In genomic region chrX:114152801-114153200, GRCh38 we compare ENCODE assay signal across 21 cellular contexts.
DNase-seq lines count a peak whose midpoint lies in the region; ATAC-seq, FAIRE-seq and TF ChIP-seq lines count a peak whose summit lies in the region.
"Had no signal": no experiment of that assay in that cellular context is flagged by ENCODE, and none has a peak within 500 bp of the region (broad histone marks: within the 10 kb centered on the region; RNA-seq: fewer than 3 reads in every experiment).

No MANE protein-coding gene starts in this region.

- in situ Hi-C loops in HAP-1 (cut with MboI; ENCODE audit: low sequenced_read_pairs), result no loop called here

- DNase-seq in A549 (ENCODE audit: low read depth in 1 of 2, low spot score in 1 of 2) (no peak), HAP-1 (ENCODE audit: low spot score in 2 of 2) (peak; percentile 26 to 100), PC-9 (no peak), smooth muscle cell (lab: John Stamatoyannopoulos, UW; ENCODE audit: unreplicated experiment) (no peak), neuronal stem cell (ENCODE audit: low spot score) (no peak)
- no peak for DNase-seq in activated CD4-positive, alpha-beta T cell treated with anti-CD3 and anti-CD28 coated beads, Interleukin-2, amount 50 U/mL, for 1 hour
- DNase-seq: AML-193; CD4-positive, alpha-beta T cell; CD8-positive, alpha-beta T cell; DMS 273 treated with DMSO at 0.1 percent for 48 hours; DMS153; DMS79; DND-41; GF-D8 had no signal

- H2BK15ac ChIP-seq in neuronal stem cell (ENCODE audit: low read length), result no peak overlapping the region

- intact Hi-C loops in PC-9 (cut with micrococcal nuclease; ENCODE audit: unreplicated experiment), result no loop called here

- FAIRE-seq in A549 (lab: Jason Lieb, UNC), result peak; percentile 84
- FAIRE-seq: G401.6, GM12891, GM19239 had no signal

- H3K27ac ChIP-seq in A549 (no peak overlapping the region), PC-9 (peak overlapping the region; percentile 38; the same call in 1 of the 2 replicates), smooth muscle cell (ENCODE audit: low read depth) (peak overlapping the region; percentile 87), neuronal stem cell (replicated peaks; ENCODE audit: low read length) (no peak overlapping the region)
- H3K27ac ChIP-seq: 22Rv1; BLaER1 treated with 17β-estradiol and CSF1 and Interleukin-3, amounts not matched to agents 10 nM and 100 nM; C4-2B had no signal

- TF ChIP-seq EP300 in A549 (IDR thresholded peaks at IDR 0.05), result no peak

- H2BK12ac ChIP-seq in neuronal stem cell (ENCODE audit: low read length), result no peak overlapping the region

- H3K4me2 ChIP-seq in A549, result no peak overlapping the region
- H3K4me2 ChIP-seq in PC-9, result no peak overlapping the region
- peak overlapping the region; percentile 12 for H3K4me2 ChIP-seq in smooth muscle cell
- H3K4me2 ChIP-seq in neuronal stem cell (ENCODE audit: insufficient read depth, low read length, poor library complexity, severe bottlenecking), result no peak overlapping the region
- H3K4me2 ChIP-seq: BLaER1 treated with 17β-estradiol and CSF1 and Interleukin-3, amounts not matched to agents 10 nM and 100 nM had no signal

- H2AFZ ChIP-seq in PC-9 (no peak overlapping the region), smooth muscle cell (ENCODE audit: low read depth) (peak overlapping the region; percentile 1), neuronal stem cell (ENCODE audit: low read length) (no peak overlapping the region)

- no peak overlapping the region for H3K4me3 ChIP-seq in A549
- no peak overlapping the region for H3K4me3 ChIP-seq in HAP-1
- no peak overlapping the region for H3K4me3 ChIP-seq in PC-9
- H3K4me3 ChIP-seq in smooth muscle cell, result no peak overlapping the region
- H3K4me3 ChIP-seq in neuronal stem cell (ENCODE audit: low read length in 2 of 2), result no peak overlapping the region
- H3K4me3 ChIP-seq: BLaER1 treated with 17β-estradiol and CSF1 and Interleukin-3, amounts not matched to agents 10 nM and 100 nM had no signal

- H3K9me3 ChIP-seq in A549 (no peaks in the 10 kb centered on the region), HAP-1 (no peaks in the 10 kb centered on the region), PC-9 (ENCODE audit: insufficient read depth, low read depth) (peaks cover 18% of the 10 kb centered on the region), smooth muscle cell (replicated peaks; ENCODE audit: low read depth) (no peaks in the 10 kb centered on the region), neuronal stem cell (replicated peaks in 1 of 2; ENCODE audit: control insufficient read depth in 2 of 2, insufficient read depth in 1 of 2, low read depth in 1 of 2, low read length in 2 of 2) (no peaks in the 10 kb centered on the region)

- TF ChIP-seq RAD21 in A549 (conservative IDR thresholded peaks at IDR 0.05 in 1 of 2, IDR thresholded peaks at IDR 0.05 in 1 of 2), result no peak

- no peak overlapping the region for H4K91ac ChIP-seq in neuronal stem cell (ENCODE audit: low read depth, low read length, poor library complexity)

- no TSS peak for BruUV-seq in PC-9 (replicated peaks; lab: Mats Ljungman, UMichigan)

- CTCF ChIA-PET in A549 (lab: Yijun Ruan, JAX), result no interaction called here
- CTCF ChIA-PET in PC-9 (lab: Charles Lee), result no interaction called here

- no peaks in the 10 kb centered on the region for H3K9me2 ChIP-seq in PC-9 (ENCODE audit: insufficient read depth)

- H4K8ac ChIP-seq in neuronal stem cell (ENCODE audit: low read depth, low read length), result no peak overlapping the region

- no peak for ATAC-seq in A549
- ATAC-seq in HG02678 (IDR thresholded peaks at IDR 0.05; ENCODE audit: unreplicated experiment), result no peak
- ATAC-seq: CD8-positive, alpha-beta T cell had no signal

- H4K20me1 ChIP-seq in PC-9 (ENCODE audit: insufficient read depth), result no peaks in the 10 kb centered on the region
- no peaks in the 10 kb centered on the region for H4K20me1 ChIP-seq in smooth muscle cell (ENCODE audit: low read depth)
- H4K20me1 ChIP-seq: BLaER1 treated with 17β-estradiol and CSF1 and Interleukin-3, amounts not matched to agents 10 nM and 100 nM had no signal

- no peak overlapping the region for H3K4ac ChIP-seq in neuronal stem cell (ENCODE audit: low read length)

- POLR2A ChIA-PET in A549 (lab: Yijun Ruan, JAX) (no interaction called here), PC-9 (lab: Charles Lee; ENCODE audit: unreplicated experiment) (no interaction called here)

- H3F3A ChIP-seq in PC-9 (ENCODE audit: insufficient read depth, low read depth) (no peaks in the 10 kb centered on the region; the same call in none of the 2 replicates), smooth muscle cell (ENCODE audit: low read depth) (peaks cover 7% of the 10 kb centered on the region)

- TF ChIP-seq POLR2A in A549 (IDR thresholded peaks at IDR 0.05; ENCODE audit: low read length), result no peak

- H3K18ac ChIP-seq in neuronal stem cell (ENCODE audit: low read length), result no peak overlapping the region

- H2BK5ac ChIP-seq in neuronal stem cell (ENCODE audit: low read length), result no peak overlapping the region

- 36% methylated on average over 1 of the region's 1 CpG for WGBS in A549 (ENCODE audit: missing lambda C conversion rate)
- 28% methylated on average over 1 of the region's 1 CpG for WGBS in smooth muscle cell (ENCODE audit: low lambda C conversion rate)
- no CpG with 5 or more reads among the region's 1 CpG for WGBS in neuronal stem cell (ENCODE audit: extremely low coverage in 2 of 2, insufficient read length in 2 of 2, insufficient replicate concordance in 1 of 2), 2 donors

- H3K79me2 ChIP-seq in PC-9 (ENCODE audit: low read depth), result no peaks in the 10 kb centered on the region
- no peaks in the 10 kb centered on the region for H3K79me2 ChIP-seq in smooth muscle cell (ENCODE audit: low read depth)

- H3K36me3 ChIP-seq in HAP-1 (replicated peaks) (no peaks in the 10 kb centered on the region), PC-9 (ENCODE audit: low read depth) (no peaks in the 10 kb centered on the region), smooth muscle cell (ENCODE audit: low read depth) (no peaks in the 10 kb centered on the region), neuronal stem cell (replicated peaks in 1 of 2; ENCODE audit: control insufficient read depth in 2 of 2, insufficient read depth in 2 of 2, low read length in 2 of 2) (no peaks in the 10 kb centered on the region)
- H3K36me3 ChIP-seq: BLaER1 treated with 17β-estradiol and CSF1 and Interleukin-3, amounts not matched to agents 10 nM and 100 nM had no signal

- no peak overlapping the region for H2AK5ac ChIP-seq in neuronal stem cell (ENCODE audit: low read depth, low read length)

- H3K27me3 ChIP-seq in HAP-1 (ENCODE audit: low read depth) (no peaks in the 10 kb centered on the region), PC-9 (ENCODE audit: insufficient read depth, low read depth) (no peaks in the 10 kb centered on the region), smooth muscle cell (ENCODE audit: low read depth) (no peaks in the 10 kb centered on the region), neuronal stem cell (ENCODE audit: control insufficient read depth in 3 of 3, insufficient read depth in 3 of 3, low read depth in 1 of 3, low read length in 3 of 3) (peaks cover 0 to 3% (median 0%) of the 10 kb centered on the region in 3 experiments)

- H3K9ac ChIP-seq in smooth muscle cell (ENCODE audit: low read depth) (no peak overlapping the region), neuronal stem cell (ENCODE audit: low read depth, low read length, poor library complexity) (no peak overlapping the region)
- H3K9ac ChIP-seq: BLaER1 treated with 17β-estradiol and CSF1 and Interleukin-3, amounts not matched to agents 10 nM and 100 nM had no signal

- TF ChIP-seq CTCF in A549 (IDR thresholded peaks at IDR 0.05) (no peak), PC-9 (conservative IDR thresholded peaks at IDR 0.05) (no peak), smooth muscle cell (IDR thresholded peaks at IDR 0.05; ENCODE audit: borderline replicate concordance, insufficient read depth, poor library complexity, severe bottlenecking) (no peak)

- no peak overlapping the region for H3K14ac ChIP-seq in neuronal stem cell (ENCODE audit: low read length)

- H2BK120ac ChIP-seq in neuronal stem cell (ENCODE audit: low read depth, low read length), result no peak overlapping the region

- H3K79me1 ChIP-seq in neuronal stem cell (ENCODE audit: low read depth, low read length), result no peaks in the 10 kb centered on the region

- H3K23ac ChIP-seq in neuronal stem cell (ENCODE audit: low read depth, low read length, poor library complexity), result no peak overlapping the region

- peaks cover 12% of the 10 kb centered on the region; the same call in 2 of the 3 replicates for H3K4me1 ChIP-seq in A549
- peaks cover 43% of the 10 kb centered on the region for H3K4me1 ChIP-seq in HAP-1
- peaks cover 11% of the 10 kb centered on the region; the same call in 1 of the 2 replicates for H3K4me1 ChIP-seq in PC-9 (replicated peaks; ENCODE audit: insufficient read depth)
- peaks cover 8% of the 10 kb centered on the region for H3K4me1 ChIP-seq in smooth muscle cell (ENCODE audit: low read depth)
- H3K4me1 ChIP-seq in neuronal stem cell (ENCODE audit: control insufficient read depth in 2 of 2, insufficient read depth in 1 of 2, low read depth in 1 of 2, low read length in 2 of 2), result no peaks in the 10 kb centered on the region

TF ChIP-seq in A549, 52 proteins besides CTCF, POLR2A, EP300 and RAD21:
- no peak for TF ChIP-seq KDM5A (IDR thresholded peaks at IDR 0.05)
- TF ChIP-seq HOXA7 (CRISPR knock-in tag; IDR thresholded peaks at IDR 0.05), result no peak
- TF ChIP-seq, protein P1, sequence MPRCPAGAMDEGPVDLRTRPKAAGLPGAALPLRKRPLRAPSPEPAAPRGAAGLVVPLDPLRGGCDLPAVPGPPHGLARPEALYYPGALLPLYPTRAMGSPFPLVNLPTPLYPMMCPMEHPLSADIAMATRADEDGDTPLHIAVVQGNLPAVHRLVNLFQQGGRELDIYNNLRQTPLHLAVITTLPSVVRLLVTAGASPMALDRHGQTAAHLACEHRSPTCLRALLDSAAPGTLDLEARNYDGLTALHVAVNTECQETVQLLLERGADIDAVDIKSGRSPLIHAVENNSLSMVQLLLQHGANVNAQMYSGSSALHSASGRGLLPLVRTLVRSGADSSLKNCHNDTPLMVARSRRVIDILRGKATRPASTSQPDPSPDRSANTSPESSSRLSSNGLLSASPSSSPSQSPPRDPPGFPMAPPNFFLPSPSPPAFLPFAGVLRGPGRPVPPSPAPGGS (IDR thresholded peaks at IDR 0.05), result no peak

Comparison
In these comparisons a context has a peak if more than half of its experiments do, and no peak if none do; other contexts are left out.
1. DNase-seq: peak in HAP-1 (2 of 2); none in A549 (0 of 2), PC-9 (0 of 2), smooth muscle cell (single experiment), activated CD4-positive, alpha-beta T cell treated with anti-CD3 and anti-CD28 coated beads, Interleukin-2, amount 50 U/mL, for 1 hour (single experiment) and neuronal stem cell (single experiment).
2. H3K27ac ChIP-seq: peak in PC-9 (single experiment) and smooth muscle cell (single experiment); none in A549 (0 of 2) and neuronal stem cell (single experiment).